In genomic region chr6:82957171-82957894, GRCh38 we compare ENCODE assay signal across 22 cellular contexts.
DNase-seq lines count a peak whose midpoint lies in the region; ATAC-seq, FAIRE-seq and TF ChIP-seq lines count a peak whose summit lies in the region.
"Had no signal": no experiment of that assay in that cellular context is flagged by ENCODE, and none has a peak within 500 bp of the region (broad histone marks: within the 10 kb centered on the region; RNA-seq: fewer than 3 reads in every experiment).

No MANE protein-coding gene starts in this region.

- H2BK5ac ChIP-seq in trophoblast cell (ENCODE audit: low read depth, low read length, poor library complexity) = no peak overlapping the region

- ATAC-seq in HG02885 (IDR thresholded peaks at IDR 0.05; ENCODE audit: poor library complexity, unreplicated experiment) (no peak), gastrocnemius medialis (no peak), GM19023 (IDR thresholded peaks at IDR 0.05; ENCODE audit: unreplicated experiment) (no peak)
- ATAC-seq: K562; Panc1; stimulated activated naive CD8-positive, alpha-beta T cell treated with anti-CD3 and anti-CD28 coated beads, Interleukin-15, Interleukin-2, amounts not matched to agents 100 U/mL and 50 U/mL, for 24 hours; upper lobe of right lung had no signal

- DNase-seq in GM03348 (ENCODE audit: low spot score) (peak; percentile 18), RCC 7860 (ENCODE audit: low spot score) (peak; percentile 62), fibroblast of mammary gland (ENCODE audit: low read depth) (peak; percentile 52), trophoblast cell (peak; percentile 37 to 71), gastrocnemius medialis (no peak)
- DNase-seq in activated T-cell treated with anti-CD3 and anti-CD28 coated beads, Interleukin-2, amount 50 U/mL, for 1 hour = no peak
- DNase-seq: activated CD4-positive, alpha-beta T cell treated with anti-CD3 and anti-CD28 coated beads, Interleukin-2, amount 50 U/mL, for 4 hours; activated T-cell treated with anti-CD3 and anti-CD28 coated beads, Interleukin-2, amount 50 U/mL, for 24 hours; brain microvascular endothelial cell; cortex of kidney; NCI-H1105; NCI-H2171; NCI-H774; stimulated activated CD4-positive, alpha-beta T cell treated with anti-CD3 and anti-CD28 coated beads, Interleukin-15, amount 100 ng/mL, for 24 hours; stimulated activated naive CD8-positive, alpha-beta T cell treated with anti-CD3 and anti-CD28 coated beads, Interleukin-15, Interleukin-2, amounts not matched to agents 100 U/mL and 50 U/mL, for 24 hours; upper lobe of right lung had no signal

- no peaks in the 10 kb centered on the region for H3K27me3 ChIP-seq in trophoblast cell (ENCODE audit: insufficient read depth, low read length)
- no peaks in the 10 kb centered on the region for H3K27me3 ChIP-seq in gastrocnemius medialis
- H3K27me3 ChIP-seq: brain microvascular endothelial cell, upper lobe of right lung had no signal

- H4K8ac ChIP-seq in trophoblast cell (ENCODE audit: low read depth, low read length) = no peak overlapping the region

- no peak overlapping the region for H3K27ac ChIP-seq in trophoblast cell (ENCODE audit: low read depth, low read length)
- no peak overlapping the region for H3K27ac ChIP-seq in gastrocnemius medialis
- H3K27ac ChIP-seq: brain microvascular endothelial cell, upper lobe of right lung had no signal

- H3K14ac ChIP-seq in trophoblast cell (ENCODE audit: low read length) = no peak overlapping the region

- no peak overlapping the region for H3K4ac ChIP-seq in trophoblast cell (ENCODE audit: low read depth, low read length)

- no CpG with 5 or more reads among the region's 9 CpGs for WGBS in trophoblast cell (ENCODE audit: extremely low coverage, insufficient coverage, insufficient read length)

- peaks cover 6 to 9% of the 10 kb centered on the region in 2 experiments for H3K4me1 ChIP-seq in trophoblast cell (ENCODE audit: control insufficient read depth in 1 of 2, insufficient read depth in 2 of 2, low read length in 2 of 2)
- peaks cover 0 to 4% of the 10 kb centered on the region in 2 donors for H3K4me1 ChIP-seq in gastrocnemius medialis
- H3K4me1 ChIP-seq: upper lobe of right lung had no signal

- in situ Hi-C loops in gastrocnemius medialis (cut with MboI; ENCODE audit: low sequenced_read_pairs in 4 of 4) = no loop called here

- H4K12ac ChIP-seq in trophoblast cell (ENCODE audit: low read depth, low read length) = no peak overlapping the region

- H2AFZ ChIP-seq in trophoblast cell (ENCODE audit: insufficient read depth, low read length, poor library complexity) = no peak overlapping the region

- no peak overlapping the region for H2BK12ac ChIP-seq in trophoblast cell (ENCODE audit: low read length)

- H4K91ac ChIP-seq in trophoblast cell (ENCODE audit: low read depth, low read length) = no peak overlapping the region

- H3K9me3 ChIP-seq in trophoblast cell (ENCODE audit: insufficient read depth, low read depth, low read length) (no peaks in the 10 kb centered on the region), gastrocnemius medialis (no peaks in the 10 kb centered on the region)
- H3K9me3 ChIP-seq: upper lobe of right lung had no signal

- no peak overlapping the region for H2BK120ac ChIP-seq in trophoblast cell (ENCODE audit: insufficient read depth, low read length, poor library complexity)

- H3K23ac ChIP-seq in trophoblast cell (ENCODE audit: low read length) = no peak overlapping the region

- no peak overlapping the region for H3K18ac ChIP-seq in trophoblast cell (ENCODE audit: low read length)

- no peaks in the 10 kb centered on the region for H3K79me2 ChIP-seq in trophoblast cell (ENCODE audit: control insufficient read depth, insufficient read depth, low read length, poor library complexity)

- TF ChIP-seq CTCF in fibroblast of mammary gland (conservative IDR thresholded peaks at IDR 0.05; ENCODE audit: control insufficient read depth, insufficient read depth, low read depth, low read length) = no peak
- no peak for TF ChIP-seq CTCF in gastrocnemius medialis (IDR thresholded peaks at IDR 0.05 in 4 of 5, conservative IDR thresholded peaks at IDR 0.05 in 1 of 5)

- H3K9ac ChIP-seq in trophoblast cell (ENCODE audit: low read length) = no peak overlapping the region

- H3K4me2 ChIP-seq in trophoblast cell (ENCODE audit: low read length) = no peak overlapping the region

- no peaks in the 10 kb centered on the region for H3K79me1 ChIP-seq in trophoblast cell (ENCODE audit: low read length)

- no peak for TF ChIP-seq POLR2A in gastrocnemius medialis (IDR thresholded peaks at IDR 0.05)

- H2AK5ac ChIP-seq in trophoblast cell (ENCODE audit: low read length) = no peak overlapping the region

- H3K36me3 ChIP-seq in trophoblast cell (ENCODE audit: control insufficient read depth in 1 of 2, insufficient read depth in 2 of 2, low read length in 2 of 2) (peaks cover 0 to 2% of the 10 kb centered on the region in 2 experiments), gastrocnemius medialis (no peaks in the 10 kb centered on the region)
- H3K36me3 ChIP-seq: brain microvascular endothelial cell, upper lobe of right lung had no signal

- H3K4me3 ChIP-seq in fibroblast of mammary gland (ENCODE audit: control insufficient read depth, low read depth, low read length) (no peak overlapping the region), trophoblast cell (ENCODE audit: low read depth, low read length) (no peak overlapping the region), gastrocnemius medialis (no peak overlapping the region)
- H3K4me3 ChIP-seq: K562, upper lobe of right lung had no signal

- intact Hi-C loops in gastrocnemius medialis (cut with DNase I; ENCODE audit: low total_unique reads) = no loop called here

- peak; percentile 65 for FAIRE-seq in RCC 7860 (lab: Jason Lieb, UNC)
- FAIRE-seq: GM12891, K562, keratinocyte had no signal

Comparison
In these comparisons a context has a peak if more than half of its experiments do, and no peak if none do; other contexts are left out.
1. DNase-seq: peak in GM03348 (single experiment), RCC 7860 (single experiment), fibroblast of mammary gland (single experiment) and trophoblast cell (2 of 2); none in activated T-cell treated with anti-CD3 and anti-CD28 coated beads, Interleukin-2, amount 50 U/mL, for 1 hour (single experiment) and gastrocnemius medialis (0 of 2).